Comparison of ENCODE assay signal across 21 cellular contexts in genomic region chr4:1896658-1896991, GRCh38. TPM values are rescaled to one million over a fixed set of nuclear protein-coding genes. Genes with fewer than 3 reads are reported as not detected.
DNase-seq lines count a peak whose midpoint lies in the region; ATAC-seq and TF ChIP-seq lines count a peak whose summit lies in the region.
"Had no signal": no experiment of that assay in that cellular context is flagged by ENCODE, and none has a peak within 500 bp of the region (broad histone marks: within the 10 kb centered on the region; RNA-seq: fewer than 3 reads in every experiment).

No MANE protein-coding gene starts in this region.

- no peak for DNase-seq in activated CD4-positive, alpha-beta T cell treated with anti-CD3 and anti-CD28 coated beads, Interleukin-2, amount 10 ng/mL, durations not matched to agents 24 days and 14 days
- no peak for DNase-seq in activated CD4-positive, alpha-beta T cell treated with anti-CD3 and anti-CD28 coated beads for 48 hours
- DNase-seq in HFFc6 (no peak), endodermal cell (no peak)
- DNase-seq: Caco-2, DMS153, MM.1S, NCI-H1092 treated with DMSO at 0.1 percent for 48 hours, NCI-H146, NCI-H2029 treated with DMSO at 0.1 percent for 48 hours, NCI-H446 treated with DMSO at 0.1 percent for 48 hours, NCI-H69, Peyer's patch had no signal

- H3K9me3 ChIP-seq in endodermal cell (ENCODE audit: control insufficient read depth, low read length), result no peaks in the 10 kb centered on the region
- H3K9me3 ChIP-seq: Caco-2, Peyer's patch had no signal

- H3K4me1 Mint-ChIP-seq in activated CD4-positive, alpha-beta T cell treated with anti-CD3 and anti-CD28 coated beads, Interleukin-2, amount 10 ng/mL, durations not matched to agents 24 days and 14 days, result peaks cover 50% of the 10 kb centered on the region
- H3K4me1 Mint-ChIP-seq in HFFc6 (ENCODE audit: low read depth) (peaks cover 30% of the 10 kb centered on the region), endodermal cell (peaks cover 10% of the 10 kb centered on the region)
- peaks cover 16% of the 10 kb centered on the region for H3K4me1 Mint-ChIP-seq in stimulated activated memory B cell treated with anti-CD40 and anti-IgM and Interleukin-4, amounts not matched to agents 10 μg/mL and 1 μg/mL and 100 μg/mL, for 72 hours

- ATAC-seq in stimulated activated memory B cell treated with anti-CD40 and anti-IgM and Interleukin-4, amounts not matched to agents 10 μg/mL and 1 μg/mL and 100 μg/mL, for 72 hours, result no peak
- ATAC-seq in GM18505 (IDR thresholded peaks at IDR 0.05; ENCODE audit: unreplicated experiment), result no peak
- no peak for ATAC-seq in HG03460 (IDR thresholded peaks at IDR 0.05; ENCODE audit: unreplicated experiment)
- ATAC-seq: GM12878, GM23338, HCT116, Right ventricle myocardium inferior had no signal

- no peak overlapping the region for H3K4me3 Mint-ChIP-seq in activated CD4-positive, alpha-beta T cell treated with anti-CD3 and anti-CD28 coated beads, Interleukin-2, amount 10 ng/mL, durations not matched to agents 24 days and 14 days
- H3K4me3 Mint-ChIP-seq in HFFc6 (no peak overlapping the region), endodermal cell (no peak overlapping the region)
- no peak overlapping the region for H3K4me3 Mint-ChIP-seq in stimulated activated memory B cell treated with anti-CD40 and anti-IgM and Interleukin-4, amounts not matched to agents 10 μg/mL and 1 μg/mL and 100 μg/mL, for 72 hours
- H3K4me3 Mint-ChIP-seq: B cell, GM23338 had no signal

- H3K4me3 ChIP-seq in endodermal cell (ENCODE audit: low read length), result no peak overlapping the region
- H3K4me3 ChIP-seq: GM12878, GM23338, Peyer's patch had no signal

- peaks cover 35% of the 10 kb centered on the region for H3K36me3 Mint-ChIP-seq in activated CD4-positive, alpha-beta T cell treated with anti-CD3 and anti-CD28 coated beads, Interleukin-2, amount 10 ng/mL, durations not matched to agents 24 days and 14 days (ENCODE audit: low read depth)
- peaks cover 15% of the 10 kb centered on the region for H3K36me3 Mint-ChIP-seq in HFFc6 (ENCODE audit: low read depth)
- H3K36me3 Mint-ChIP-seq in endodermal cell (ENCODE audit: low read depth), result peaks cover 26% of the 10 kb centered on the region
- H3K36me3 Mint-ChIP-seq in stimulated activated memory B cell treated with anti-CD40 and anti-IgM and Interleukin-4, amounts not matched to agents 10 μg/mL and 1 μg/mL and 100 μg/mL, for 72 hours, result peaks cover 23% of the 10 kb centered on the region

- H3K27ac ChIP-seq in endodermal cell (ENCODE audit: low read depth, low read length), result no peak overlapping the region
- H3K27ac ChIP-seq: Peyer's patch had no signal

- no peak for TF ChIP-seq POLR2A in GM18505 (IDR thresholded peaks at IDR 0.05; ENCODE audit: borderline replicate concordance, extremely low read depth, insufficient read depth, insufficient read length)

- H3K27ac Mint-ChIP-seq in activated CD4-positive, alpha-beta T cell treated with anti-CD3 and anti-CD28 coated beads, Interleukin-2, amount 10 ng/mL, durations not matched to agents 24 days and 14 days, result peak overlapping the region; percentile 68
- H3K27ac Mint-ChIP-seq in HFFc6 (peak overlapping the region; percentile 58), endodermal cell (peak overlapping the region; percentile 40)
- peak overlapping the region; percentile 72 for H3K27ac Mint-ChIP-seq in stimulated activated memory B cell treated with anti-CD40 and anti-IgM and Interleukin-4, amounts not matched to agents 10 μg/mL and 1 μg/mL and 100 μg/mL, for 72 hours
- H3K27ac Mint-ChIP-seq: B cell, GM23338 had no signal

- 92 to 96% methylated on average over 6 of the region's 6 CpGs for WGBS in endodermal cell (ENCODE audit: insufficient coverage in 1 of 2, insufficient read length in 1 of 2), 2 experiments

- TF ChIP-seq CTCF in HFFc6 (IDR thresholded peaks at IDR 0.05) (no peak), endodermal cell (conservative IDR thresholded peaks at IDR 0.05) (no peak)

- no peaks in the 10 kb centered on the region for H3K9me3 Mint-ChIP-seq in activated CD4-positive, alpha-beta T cell treated with anti-CD3 and anti-CD28 coated beads, Interleukin-2, amount 10 ng/mL, durations not matched to agents 24 days and 14 days
- H3K9me3 Mint-ChIP-seq in HFFc6 (no peaks in the 10 kb centered on the region), endodermal cell (no peaks in the 10 kb centered on the region)
- no peaks in the 10 kb centered on the region for H3K9me3 Mint-ChIP-seq in stimulated activated memory B cell treated with anti-CD40 and anti-IgM and Interleukin-4, amounts not matched to agents 10 μg/mL and 1 μg/mL and 100 μg/mL, for 72 hours
- H3K9me3 Mint-ChIP-seq: GM23338 had no signal

- no peaks in the 10 kb centered on the region for H3K27me3 Mint-ChIP-seq in activated CD4-positive, alpha-beta T cell treated with anti-CD3 and anti-CD28 coated beads, Interleukin-2, amount 10 ng/mL, durations not matched to agents 24 days and 14 days
- peaks cover 1% of the 10 kb centered on the region for H3K27me3 Mint-ChIP-seq in HFFc6 (ENCODE audit: insufficient read depth)
- H3K27me3 Mint-ChIP-seq in endodermal cell (ENCODE audit: insufficient read depth), result no peaks in the 10 kb centered on the region
- H3K27me3 Mint-ChIP-seq in stimulated activated memory B cell treated with anti-CD40 and anti-IgM and Interleukin-4, amounts not matched to agents 10 μg/mL and 1 μg/mL and 100 μg/mL, for 72 hours, result no peaks in the 10 kb centered on the region
- H3K27me3 Mint-ChIP-seq: B cell had no signal

- H3K36me3 ChIP-seq in endodermal cell (ENCODE audit: control insufficient read depth, insufficient read depth, low read length), result peaks cover 28% of the 10 kb centered on the region

- peaks cover 4% of the 10 kb centered on the region for H3K4me1 ChIP-seq in endodermal cell (ENCODE audit: control insufficient read depth, insufficient read depth, low read length)
- H3K4me1 ChIP-seq: Peyer's patch had no signal

- H3K27me3 ChIP-seq in endodermal cell (ENCODE audit: control insufficient read depth, insufficient read depth, low read length, poor library complexity, severe bottlenecking), result no peaks in the 10 kb centered on the region
- H3K27me3 ChIP-seq: Peyer's patch had no signal

- H3K9ac ChIP-seq in endodermal cell (ENCODE audit: extremely low read depth, low read length, poor library complexity, severe bottlenecking), result no peak overlapping the region

- intact Hi-C loops in activated CD4-positive, alpha-beta T cell treated with anti-CD3 and anti-CD28 coated beads, Interleukin-2, amount 10 ng/mL, durations not matched to agents 24 days and 14 days (cut with micrococcal nuclease), result loop anchor here (5.0 kb wide), 1 partner anchor 149 kb away; no protein-coding TSS in a partner anchor

RNA-seq across cellular contexts. Expression of gene NSD2, which starts 25.4 kb away (rescaled TPM):
- total RNA-seq in activated CD4-positive, alpha-beta T cell treated with anti-CD3 and anti-CD28 coated beads, Interleukin-2, amount 10 ng/mL, durations not matched to agents 24 days and 14 days, result 208 and 214 TPM in 2 replicates
- total RNA-seq in HFFc6 (2021; fragmentation: NEBNext Ultra II Directional; extraction: Animal tissue kit (Norgen Biotek cat#: 25700)), result 100 to 1,000 TPM in 4 of 6 experiments, 10 to 100 TPM in 2; 65.2 to 121 (median 109) TPM
- 100 to 1,000 TPM; 153 to 208 TPM for total RNA-seq in endodermal cell
- polyA plus RNA-seq in endodermal cell (2013, experiment 1 of 2), result 137 TPM
- polyA plus RNA-seq in endodermal cell (2013, experiment 2 of 2), result 132 TPM

RNA-seq across cellular contexts. Expression of gene LETM1, which starts 40.7 kb away (rescaled TPM):
- 97.2 and 98.7 TPM in 2 replicates for total RNA-seq in activated CD4-positive, alpha-beta T cell treated with anti-CD3 and anti-CD28 coated beads, Interleukin-2, amount 10 ng/mL, durations not matched to agents 24 days and 14 days
- total RNA-seq in HFFc6 (2021; fragmentation: NEBNext Ultra II Directional; extraction: Animal tissue kit (Norgen Biotek cat#: 25700)), result 10 to 100 TPM; 47.4 to 64.0 (median 53.3) TPM
- total RNA-seq in endodermal cell, result 10 to 100 TPM; 45.7 to 52.4 TPM
- polyA plus RNA-seq in endodermal cell (2013, experiment 1 of 2), result 22.3 TPM
- polyA plus RNA-seq in endodermal cell (2013, experiment 2 of 2), result 22.7 TPM
